In the genomic region with DNA sequence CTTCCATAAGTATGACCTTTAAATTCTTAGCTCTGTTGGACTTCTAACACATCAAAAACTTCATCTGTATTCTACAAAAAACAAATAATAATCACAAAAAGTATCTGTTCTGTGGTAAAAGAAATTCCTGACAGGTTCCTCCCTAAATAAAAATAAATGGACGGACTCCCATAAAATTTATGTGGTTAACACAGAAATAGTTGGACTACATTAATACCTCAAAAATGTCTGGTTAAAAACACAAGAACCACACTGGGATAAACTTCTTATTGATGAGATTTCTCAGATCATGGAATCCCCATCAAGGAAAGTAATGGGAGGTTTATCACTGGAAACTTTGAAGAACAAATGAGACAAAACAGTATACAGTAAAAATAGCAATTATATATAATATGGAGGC, we compare ENCODE assay signal across 14 cellular contexts.
DNase-seq lines count a peak whose midpoint lies in the region; TF ChIP-seq lines count a peak whose summit lies in the region.
"Had no signal": no experiment of that assay in that cellular context is flagged by ENCODE, and none has a peak within 500 bp of the region (broad histone marks: within the 10 kb centered on the region; RNA-seq: fewer than 3 reads in every experiment).

No MANE protein-coding gene starts in this region.

- no peaks in the 10 kb centered on the region for H4K20me1 ChIP-seq in smooth muscle cell (ENCODE audit: low read depth)

- H3K36me3 ChIP-seq in smooth muscle cell (ENCODE audit: low read depth): no peaks in the 10 kb centered on the region
- H3K36me3 ChIP-seq: Peyer's patch had no signal

- H3K4me3 ChIP-seq in fibroblast of villous mesenchyme (ENCODE audit: low read depth, low read length) (no peak overlapping the region), smooth muscle cell (no peak overlapping the region)
- H3K4me3 ChIP-seq: Peyer's patch, SK-N-MC had no signal

- H3F3A ChIP-seq in smooth muscle cell (ENCODE audit: low read depth): no peaks in the 10 kb centered on the region

- H2AFZ ChIP-seq in smooth muscle cell (ENCODE audit: low read depth): no peak overlapping the region

- H3K4me1 Mint-ChIP-seq in HFFc6 (ENCODE audit: low read depth): peaks cover 26% of the 10 kb centered on the region

- WGBS in smooth muscle cell (ENCODE audit: low lambda C conversion rate): 24% methylated on average over 1 of the region's 1 CpG

- DNase-seq in HFFc6 (peak; percentile 38), amniotic epithelial cell (ENCODE audit: low read depth) (peak; percentile 67), fibroblast of villous mesenchyme (ENCODE audit: low read depth) (peak; percentile 61), smooth muscle cell (lab: John Stamatoyannopoulos, UW; ENCODE audit: unreplicated experiment) (no peak), NCI-H526 (lab: John Stamatoyannopoulos, UW) (no peak), dermis blood vessel endothelial cell (no peak), Ammon's horn (ENCODE audit: low spot score) (no peak)
- DNase-seq: KBM-7, NCI-H1436, NCI-H1930, NCI-H446 treated with DMSO at 0.1 percent for 48 hours, Peyer's patch had no signal

- TF ChIP-seq CTCF in HFFc6 (IDR thresholded peaks at IDR 0.05) (no peak), fibroblast of villous mesenchyme (IDR thresholded peaks at IDR 0.05; ENCODE audit: insufficient read depth, low read depth, low read length) (no peak), smooth muscle cell (IDR thresholded peaks at IDR 0.05; ENCODE audit: borderline replicate concordance, insufficient read depth, poor library complexity, severe bottlenecking) (no peak)

- peak overlapping the region; percentile 39 for H3K4me3 Mint-ChIP-seq in HFFc6

- H3K9me3 ChIP-seq in smooth muscle cell (replicated peaks; ENCODE audit: low read depth): no peaks in the 10 kb centered on the region
- H3K9me3 ChIP-seq: Peyer's patch had no signal

- no peaks in the 10 kb centered on the region for H3K27me3 Mint-ChIP-seq in HFFc6 (ENCODE audit: insufficient read depth)

- H3K4me2 ChIP-seq in smooth muscle cell: peak overlapping the region; percentile 3

- peaks cover 17% of the 10 kb centered on the region for H3K36me3 Mint-ChIP-seq in HFFc6 (ENCODE audit: low read depth)

- no peaks in the 10 kb centered on the region for H3K79me2 ChIP-seq in smooth muscle cell (ENCODE audit: low read depth)

- H3K9ac ChIP-seq in smooth muscle cell (ENCODE audit: low read depth): no peak overlapping the region

- no peaks in the 10 kb centered on the region for H3K4me1 ChIP-seq in smooth muscle cell (ENCODE audit: low read depth)
- H3K4me1 ChIP-seq: Peyer's patch had no signal

- H3K9me3 Mint-ChIP-seq in HFFc6: peaks cover 25% of the 10 kb centered on the region

- H3K27me3 ChIP-seq in smooth muscle cell (ENCODE audit: low read depth): no peaks in the 10 kb centered on the region
- H3K27me3 ChIP-seq: Peyer's patch had no signal

- H3K27ac Mint-ChIP-seq in HFFc6: peak overlapping the region; percentile 54

- no peak overlapping the region for H3K27ac ChIP-seq in smooth muscle cell (ENCODE audit: low read depth)
- H3K27ac ChIP-seq: C4-2B, Peyer's patch, SK-N-MC had no signal

Comparison
In these comparisons a context has a peak if more than half of its experiments do, and no peak if none do; other contexts are left out.
1. DNase-seq: peak in HFFc6 (single experiment), amniotic epithelial cell (single experiment) and fibroblast of villous mesenchyme (single experiment); none in smooth muscle cell (single experiment), NCI-H526 (0 of 2), dermis blood vessel endothelial cell (single experiment) and Ammon's horn (single experiment).